Comparison of ENCODE assay signal across 3 cellular contexts in genomic region chr10:117661316-117661715, GRCh38.
"Had no signal": no experiment of that assay in that cellular context is flagged by ENCODE, and none has a peak within 500 bp of the region (broad histone marks: within the 10 kb centered on the region; RNA-seq: fewer than 3 reads in every experiment).

No MANE protein-coding gene starts in this region.

- DNase-seq: GDM1, GF-D8 had no signal

- H3K4me3 ChIP-seq: GM12878 had no signal

- ATAC-seq: GM12878 had no signal
